ENCODE assay signal across 1 cellular context in genomic region chr17:17663160-17664072, GRCh38.
TF ChIP-seq lines count a peak whose summit lies in the region.

No MANE protein-coding gene starts in this region.

TF ChIP-seq in H1, 55 proteins besides CTCF, POLR2A, EP300 and RAD21:
- no peak for TF ChIP-seq RFX5 (IDR thresholded peaks at IDR 0.05; ENCODE audit: borderline replicate concordance, low read depth, low read length)
- TF ChIP-seq KDM1A (IDR thresholded peaks at IDR 0.05; ENCODE audit: borderline replicate concordance, low read length): peak; percentile 75; the same call in 1 of the 2 replicates
- peak; percentile 73 for TF ChIP-seq CREB1 (IDR thresholded peaks at IDR 0.05)
- TF ChIP-seq SP4 (IDR thresholded peaks at IDR 0.05; ENCODE audit: low read length): peak; percentile 52; the same call in 1 of the 2 replicates
- peak; percentile 44; the same call in 1 of the 2 replicates for TF ChIP-seq SP1 (IDR thresholded peaks at IDR 0.05; ENCODE audit: low read depth, low read length)
- TF ChIP-seq SAP30 (IDR thresholded peaks at IDR 0.05; ENCODE audit: insufficient read depth, insufficient replicate concordance, low read length): no peak
- 0 out of 2 replicates have a peak, but pooled peaks have one; percentile 21 for TF ChIP-seq CHD2 (IDR thresholded peaks at IDR 0.05; ENCODE audit: low read length)
